ENCODE assay signal across 8 cellular contexts in genomic region chr1:182084487-182085316, GRCh38. TPM values are rescaled to one million over a fixed set of nuclear protein-coding genes. Genes with fewer than 3 reads are reported as not detected.
DNase-seq lines count a peak whose midpoint lies in the region; ATAC-seq and TF ChIP-seq lines count a peak whose summit lies in the region.

No MANE protein-coding gene starts in this region.

- ATAC-seq in GM21528 (IDR thresholded peaks at IDR 0.05; ENCODE audit: low FRiP score, unreplicated experiment) = peak; percentile 67
- ATAC-seq in gastroesophageal sphincter = peak; percentile 87

- peak overlapping the region; percentile 3 for H3K4me2 ChIP-seq in osteoblast (ENCODE audit: insufficient read depth, low read length)

- H3K36me3 ChIP-seq in SJCRH30 (no peaks in the 10 kb centered on the region), gastroesophageal sphincter (no peaks in the 10 kb centered on the region), osteoblast (ENCODE audit: insufficient read depth, low read length) (no peaks in the 10 kb centered on the region), thyroid gland (no peaks in the 10 kb centered on the region)

- H4K20me1 ChIP-seq in osteoblast (ENCODE audit: insufficient read depth, low read length) = no peaks in the 10 kb centered on the region

- no peaks in the 10 kb centered on the region for H3K27me3 ChIP-seq in SJCRH30
- H3K27me3 ChIP-seq in gastroesophageal sphincter = no peaks in the 10 kb centered on the region
- H3K27me3 ChIP-seq in osteoblast (ENCODE audit: insufficient read depth, low read length) = no peaks in the 10 kb centered on the region
- H3K27me3 ChIP-seq in thyroid gland = no peaks in the 10 kb centered on the region

- no peak overlapping the region for H2AFZ ChIP-seq in osteoblast (ENCODE audit: low read length)

- H3K9me3 ChIP-seq in SJCRH30 (replicated peaks) = no peaks in the 10 kb centered on the region
- H3K9me3 ChIP-seq in gastroesophageal sphincter = no peaks in the 10 kb centered on the region
- no peaks in the 10 kb centered on the region for H3K9me3 ChIP-seq in osteoblast (ENCODE audit: low read depth, low read length)
- no peaks in the 10 kb centered on the region for H3K9me3 ChIP-seq in thyroid gland

- H3K4me1 ChIP-seq in SJCRH30 (0 out of 2 replicates have a peak, but pooled peaks cover 2% of the 10 kb centered on the region), gastroesophageal sphincter (peaks cover 0 to 10% (median 0%) of the 10 kb centered on the region in 3 donors), osteoblast (ENCODE audit: insufficient read depth, low read length) (no peaks in the 10 kb centered on the region), thyroid gland (peaks cover 10 to 17% of the 10 kb centered on the region in 2 donors)

- no peak overlapping the region for H3K4me3 ChIP-seq in SJCRH30
- H3K4me3 ChIP-seq in gastroesophageal sphincter = no peak overlapping the region
- no peak overlapping the region for H3K4me3 ChIP-seq in osteoblast (ENCODE audit: insufficient read depth, low read length)
- H3K4me3 ChIP-seq in thyroid gland (replicated peaks in 1 of 3) = no peak overlapping the region

- no peak for TF ChIP-seq POLR2A in gastroesophageal sphincter (IDR thresholded peaks at IDR 0.05)
- no peak for TF ChIP-seq POLR2A in thyroid gland (IDR thresholded peaks at IDR 0.05)

- peak; percentile 88 to 98 (median 94) for TF ChIP-seq CTCF in gastroesophageal sphincter (IDR thresholded peaks at IDR 0.05)
- peak; percentile 72 for TF ChIP-seq CTCF in osteoblast (IDR thresholded peaks at IDR 0.05; ENCODE audit: extremely low read depth, low read depth, low read length)
- peak; percentile 74 to 97 (median 92) for TF ChIP-seq CTCF in thyroid gland (IDR thresholded peaks at IDR 0.05)

- H3K27ac ChIP-seq in SJCRH30 (no peak overlapping the region), gastroesophageal sphincter (peak overlapping the region in 3 of 4 donors; percentile 47 to 69 (median 67)), osteoblast (ENCODE audit: low read depth, low read length) (no peak overlapping the region), thyroid gland (peak overlapping the region; percentile 18 to 76 (median 68))

- no peak for TF ChIP-seq EP300 in gastroesophageal sphincter (IDR thresholded peaks at IDR 0.05)

- H3K79me2 ChIP-seq in osteoblast (ENCODE audit: insufficient read depth, low read length) = no peaks in the 10 kb centered on the region

- WGBS in gastroesophageal sphincter (ENCODE audit: low coverage in 1 of 2), 2 donors = 2 to 5% methylated on average over 2 to 6 of the region's 8 CpGs
- 7 to 13% methylated on average over 5 to 6 of the region's 8 CpGs for WGBS in thyroid gland, 2 donors

- intact Hi-C loops in thyroid gland (cut with DNase I) = loop anchor here (2.0 to 10.0 kb wide), 5 partner anchors 58 to 700 kb away; partner anchors contain the start of gene NPL

- DNase-seq in COR-L47 (lab: John Stamatoyannopoulos, UW) (peak; percentile 66), M059J (ENCODE audit: low read depth) (peak; percentile 77), SJCRH30 (peak; percentile 77 to 91), osteoblast (ENCODE audit: insufficient read length, low spot score, missing footprints) (peak; percentile 91), thyroid gland (peak; percentile 89)
- DNase-seq in activated gamma-delta T cell treated with anti-CD3 and anti-CD28 coated beads, Interleukin-2, amount 50 U/mL, for 16 hours (ENCODE audit: low read depth) = peak; percentile 37

RNA-seq across cellular contexts. Expression of gene ZNF648, which starts 23.2 kb away (rescaled TPM):
- not detected in 2 replicates for total RNA-seq in M059J (2014; rRNA removed; shearing (Covaris generic))
- total RNA-seq in SJCRH30 (2014; rRNA removed; shearing (Covaris generic)) = not detected in 2 replicates
- total RNA-seq in gastroesophageal sphincter = not detected
- not detected in 2 replicates for total RNA-seq in osteoblast
- under 1 TPM in 1 of 4 donors, not detected in 3; 0.24 TPM for total RNA-seq in thyroid gland

Comparison
In these comparisons a context has a peak if more than half of its experiments do, and no peak if none do; other contexts are left out.
1. DNase-seq: peak in every context shown above with its lines; median percentile 91 in osteoblast; 89 in thyroid gland; 84 in SJCRH30; 77 in M059J; 66 in COR-L47; 37 in activated gamma-delta T cell treated with anti-CD3 and anti-CD28 coated beads, Interleukin-2, amount 50 U/mL, for 16 hours.
2. H3K27ac ChIP-seq: peak in gastroesophageal sphincter (3 of 4) and thyroid gland (3 of 3); none in SJCRH30 (single experiment) and osteoblast (single experiment).
3. Peak in every context shown above with its lines, with median percentiles within 50 percentile points of each other: CTCF ChIP-seq.